In the genomic region with DNA sequence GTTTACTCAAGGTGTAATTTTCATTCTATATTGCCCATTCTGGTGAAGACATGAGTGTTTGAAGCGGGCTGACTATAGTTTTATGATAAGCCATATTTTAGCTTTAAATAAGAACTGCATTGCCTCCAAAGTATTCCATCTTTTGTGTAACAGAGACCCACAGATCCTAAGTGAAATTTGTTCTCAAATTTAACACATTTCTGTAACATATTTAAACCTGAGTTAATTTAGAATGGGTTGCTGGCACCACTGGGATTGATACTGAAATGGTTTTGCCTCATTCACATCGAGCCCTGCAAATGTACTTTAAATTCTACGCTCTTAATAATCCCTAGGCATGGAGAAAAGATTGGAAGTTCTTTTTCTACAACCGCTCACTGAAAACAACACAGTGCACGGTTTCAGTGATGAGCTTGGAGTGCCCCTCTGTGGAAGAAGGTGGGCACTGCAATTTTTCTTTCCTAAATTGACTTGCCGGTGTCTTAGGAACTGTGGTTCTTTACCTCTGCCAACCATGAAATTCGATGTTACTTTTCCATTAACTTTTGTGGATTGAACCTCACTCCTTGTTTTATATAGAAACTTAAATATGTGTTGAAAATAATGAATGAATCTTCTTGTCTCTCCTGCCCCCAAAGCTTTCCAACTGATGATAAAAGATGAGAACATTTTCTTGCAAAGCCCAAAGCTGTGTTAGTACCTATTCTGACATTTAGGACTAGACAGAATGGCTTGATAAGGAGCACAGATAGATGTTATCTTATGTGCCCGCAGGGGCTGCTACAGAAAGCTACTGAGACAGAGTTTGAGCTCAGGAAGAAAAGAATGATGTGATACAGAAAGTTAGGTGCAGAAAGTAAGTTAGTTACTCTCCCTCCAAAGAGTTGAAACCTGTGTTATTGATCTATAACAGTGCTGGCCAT, we compare ENCODE assay signal across 8 cellular contexts.
DNase-seq lines count a peak whose midpoint lies in the region; ATAC-seq and TF ChIP-seq lines count a peak whose summit lies in the region.

No MANE protein-coding gene starts in this region.

- H3K27ac Mint-ChIP-seq in activated T-cell treated with anti-CD3 and anti-CD28 coated beads, Interleukin-2, amount 50 U/mL, for 24 hours = no peak overlapping the region
- peak overlapping the region in 1 of 2 donors; percentile 43 for H3K27ac Mint-ChIP-seq in natural killer cell

- intact Hi-C loops in natural killer cell (cut with micrococcal nuclease) = loop anchor here (5.0 kb wide), 2 partner anchors 1356 to 1881 kb away; no protein-coding TSS in a partner anchor

- H3K9me2 ChIP-seq in OCI-LY1 (ENCODE audit: low read depth, low read length) = no peaks in the 10 kb centered on the region

- H3K27ac ChIP-seq in HUES48 (ENCODE audit: low read depth, low read length) (peak overlapping the region; percentile 9), OCI-LY1 (ENCODE audit: low read depth, low read length, poor library complexity, severe bottlenecking) (no peak overlapping the region), fibroblast of lung (ENCODE audit: insufficient read depth, low read length) (no peak overlapping the region), subcutaneous abdominal adipose tissue (ENCODE audit: low read depth, low read length) (no peak overlapping the region)

- H3K36me3 ChIP-seq in HUES48 (ENCODE audit: control insufficient read depth, insufficient read depth, low read length) = no peaks in the 10 kb centered on the region
- no peaks in the 10 kb centered on the region for H3K36me3 ChIP-seq in OCI-LY1 (ENCODE audit: insufficient read depth, low read length)
- H3K36me3 ChIP-seq in fibroblast of lung (ENCODE audit: control insufficient read depth, insufficient read depth, low read length) = no peaks in the 10 kb centered on the region
- no peaks in the 10 kb centered on the region for H3K36me3 ChIP-seq in subcutaneous abdominal adipose tissue (ENCODE audit: control insufficient read depth in 5 of 5, insufficient read depth in 5 of 5, low read length in 5 of 5)

- peaks cover 47% of the 10 kb centered on the region for H3K27me3 Mint-ChIP-seq in activated T-cell treated with anti-CD3 and anti-CD28 coated beads, Interleukin-2, amount 50 U/mL, for 24 hours
- H3K27me3 Mint-ChIP-seq in natural killer cell (ENCODE audit: low read depth in 2 of 2) = peaks cover 39 to 63% of the 10 kb centered on the region in 2 donors

- H3F3A ChIP-seq in OCI-LY1 (ENCODE audit: insufficient read depth, low read length) = no peaks in the 10 kb centered on the region

- H3K36me3 Mint-ChIP-seq in activated T-cell treated with anti-CD3 and anti-CD28 coated beads, Interleukin-2, amount 50 U/mL, for 24 hours (ENCODE audit: low read depth) = no peaks in the 10 kb centered on the region
- H3K36me3 Mint-ChIP-seq in natural killer cell = no peaks in the 10 kb centered on the region

- 0 out of 2 replicates have a peak, but pooled peaks cover 6% of the 10 kb centered on the region for H3K4me1 ChIP-seq in HUES48 (ENCODE audit: control insufficient read depth, insufficient read depth, low read length)
- H3K4me1 ChIP-seq in OCI-LY1 (ENCODE audit: insufficient read depth, low read length, severe bottlenecking) = peaks cover 15% of the 10 kb centered on the region
- no peaks in the 10 kb centered on the region for H3K4me1 ChIP-seq in fibroblast of lung (ENCODE audit: control insufficient read depth, extremely low read depth, insufficient read depth, low read length)
- peaks cover 0 to 17% (median 16%) of the 10 kb centered on the region in 5 donors for H3K4me1 ChIP-seq in subcutaneous abdominal adipose tissue (ENCODE audit: control insufficient read depth in 5 of 5, insufficient read depth in 5 of 5, low read length in 5 of 5)

- H3K4me2 ChIP-seq in OCI-LY1 (ENCODE audit: low read length) = peak overlapping the region; percentile 76
- peak overlapping the region; percentile 51 for H3K4me2 ChIP-seq in fibroblast of lung (ENCODE audit: extremely low read depth, insufficient read depth, low read length)

- H3K4me3 ChIP-seq in HUES48 (ENCODE audit: low read depth, low read length) = peak overlapping the region; percentile 64
- H3K4me3 ChIP-seq in OCI-LY1 (ENCODE audit: low read depth, low read length, poor library complexity, severe bottlenecking) = peak overlapping the region; percentile 62
- H3K4me3 ChIP-seq in fibroblast of lung (replicated peaks in 1 of 4; ENCODE audit: control extremely low read depth in 1 of 4, insufficient read depth in 1 of 4, low read depth in 3 of 4, low read length in 4 of 4) = peak overlapping the region in 3 of 4 experiments; percentile 49 to 64 (median 60)
- H3K4me3 ChIP-seq in subcutaneous abdominal adipose tissue (ENCODE audit: low read depth in 1 of 5, low read length in 5 of 5) = peak overlapping the region; percentile 53 to 71 (median 66)

- DNase-seq in DMS114 treated with DMSO at 0.1 percent for 48 hours (lab: John Stamatoyannopoulos, UW; ENCODE audit: unreplicated experiment) (peak; percentile 78), fibroblast of lung (ENCODE audit: low read depth in 2 of 2) (peak; percentile 54 to 75), natural killer cell (peak; percentile 26)
- peak; percentile 67 for DNase-seq in activated T-cell treated with anti-CD3 and anti-CD28 coated beads, Interleukin-2, amount 50 U/mL, for 24 hours

- no peak overlapping the region for H3K9ac ChIP-seq in HUES48 (ENCODE audit: low read depth, low read length)
- peak overlapping the region; percentile 59; the same call in 1 of the 2 replicates for H3K9ac ChIP-seq in OCI-LY1 (ENCODE audit: low read length)
- H3K9ac ChIP-seq in fibroblast of lung (ENCODE audit: insufficient read depth, low read length) = no peak overlapping the region
- peak overlapping the region in 2 of 5 donors; percentile 20 to 74 for H3K9ac ChIP-seq in subcutaneous abdominal adipose tissue (ENCODE audit: low read length in 5 of 5)

- TF ChIP-seq CTCF in OCI-LY1 (IDR thresholded peaks at IDR 0.05; ENCODE audit: low read length) (peak; percentile 99), fibroblast of lung (conservative IDR thresholded peaks at IDR 0.05 in 1 of 2, IDR thresholded peaks at IDR 0.05 in 1 of 2; ENCODE audit: low read depth in 1 of 2, low read length in 2 of 2) (peak; percentile 97), natural killer cell (IDR thresholded peaks at IDR 0.05) (peak; percentile 83)

- peaks cover 11% of the 10 kb centered on the region for H3K27me3 ChIP-seq in HUES48 (ENCODE audit: control insufficient read depth, insufficient read depth, low read length)
- no peaks in the 10 kb centered on the region for H3K27me3 ChIP-seq in OCI-LY1 (ENCODE audit: insufficient read depth, low read length)
- peaks cover 4% of the 10 kb centered on the region for H3K27me3 ChIP-seq in fibroblast of lung (ENCODE audit: control insufficient read depth, insufficient read depth, low read length)
- peaks cover 2 to 20% (median 10%) of the 10 kb centered on the region in 5 donors for H3K27me3 ChIP-seq in subcutaneous abdominal adipose tissue (ENCODE audit: control insufficient read depth in 5 of 5, insufficient read depth in 4 of 5, low read length in 5 of 5)

- H3K79me2 ChIP-seq in OCI-LY1 (ENCODE audit: insufficient read depth, low read length) (no peaks in the 10 kb centered on the region), fibroblast of lung (ENCODE audit: control insufficient read depth, insufficient read depth, low read length) (no peaks in the 10 kb centered on the region)

- ATAC-seq in GM21390 (IDR thresholded peaks at IDR 0.05; ENCODE audit: unreplicated experiment) = peak; percentile 75
- peak; percentile 67 to 73 (median 71) for ATAC-seq in natural killer cell

- H3K4me3 Mint-ChIP-seq in activated T-cell treated with anti-CD3 and anti-CD28 coated beads, Interleukin-2, amount 50 U/mL, for 24 hours = peak overlapping the region; percentile 70
- peak overlapping the region; percentile 84 for H3K4me3 Mint-ChIP-seq in natural killer cell

- H4K20me1 ChIP-seq in OCI-LY1 (ENCODE audit: insufficient read depth, low read length) (no peaks in the 10 kb centered on the region), fibroblast of lung (ENCODE audit: control insufficient read depth, extremely low read depth, insufficient read depth, low read length) (no peaks in the 10 kb centered on the region)

- no peaks in the 10 kb centered on the region for H3K9me3 ChIP-seq in HUES48 (ENCODE audit: control insufficient read depth, insufficient read depth, low read length)
- no peaks in the 10 kb centered on the region for H3K9me3 ChIP-seq in OCI-LY1 (ENCODE audit: low read length)
- no peaks in the 10 kb centered on the region for H3K9me3 ChIP-seq in fibroblast of lung (ENCODE audit: control insufficient read depth, insufficient read depth, low read depth, low read length)
- H3K9me3 ChIP-seq in subcutaneous abdominal adipose tissue (ENCODE audit: control insufficient read depth in 5 of 5, low read length in 5 of 5) = no peaks in the 10 kb centered on the region

- H3K9me3 Mint-ChIP-seq in activated T-cell treated with anti-CD3 and anti-CD28 coated beads, Interleukin-2, amount 50 U/mL, for 24 hours = no peaks in the 10 kb centered on the region
- no peaks in the 10 kb centered on the region for H3K9me3 Mint-ChIP-seq in natural killer cell

- H2AFZ ChIP-seq in OCI-LY1 (ENCODE audit: low read length) (peak overlapping the region; percentile 38; the same call in 1 of the 2 replicates), fibroblast of lung (ENCODE audit: low read length) (no peak overlapping the region)

- H3K4me1 Mint-ChIP-seq in activated T-cell treated with anti-CD3 and anti-CD28 coated beads, Interleukin-2, amount 50 U/mL, for 24 hours (ENCODE audit: low read depth) = peaks cover 10% of the 10 kb centered on the region
- peaks cover 10% of the 10 kb centered on the region in 2 donors for H3K4me1 Mint-ChIP-seq in natural killer cell

Comparison
In these comparisons a context has a peak if more than half of its experiments do, and no peak if none do; other contexts are left out.
1. DNase-seq: peak in every context shown above with its lines; median percentile 78 in DMS114 treated with DMSO at 0.1 percent for 48 hours; 67 in activated T-cell treated with anti-CD3 and anti-CD28 coated beads, Interleukin-2, amount 50 U/mL, for 24 hours; 64 in fibroblast of lung; 26 in natural killer cell.